ENCODE assay signal across 35 cellular contexts in the genomic region with DNA sequence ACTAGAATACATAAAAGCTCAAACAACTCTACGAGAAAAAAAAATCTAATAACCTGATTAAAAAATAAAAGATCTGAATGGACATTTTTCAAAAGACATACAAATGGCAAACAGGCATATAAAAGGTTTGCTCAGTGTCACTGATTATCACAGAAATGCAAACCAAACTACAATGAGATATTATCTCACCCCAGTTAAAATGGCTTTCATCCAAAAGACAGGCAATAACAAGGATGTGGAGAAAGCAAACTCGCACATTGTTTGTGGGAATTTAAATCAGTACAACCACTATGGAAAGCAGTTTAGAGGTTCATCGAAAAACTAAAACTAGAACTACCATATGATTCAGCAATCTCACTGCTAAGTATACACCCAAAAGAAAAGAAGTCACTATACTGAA. TPM values are rescaled to one million over a fixed set of nuclear protein-coding genes. Genes with fewer than 3 reads are reported as not detected.
"Had no signal": no experiment of that assay in that cellular context is flagged by ENCODE, and none has a peak within 500 bp of the region (broad histone marks: within the 10 kb centered on the region; RNA-seq: fewer than 3 reads in every experiment).

No MANE protein-coding gene starts in this region.

- H3K9me3 Mint-ChIP-seq: activated CD4-positive, alpha-beta memory T cell treated with anti-CD3 and anti-CD28 coated beads, Interleukin-2, amount 10 ng/mL, durations not matched to agents 7 days and 5 days; activated CD4-positive, alpha-beta T cell treated with anti-CD3 and anti-CD28 coated beads, Interleukin-2, amount 10 ng/mL, durations not matched to agents 7 days and 5 days; activated naive CD4-positive, alpha-beta T cell treated with anti-CD3 and anti-CD28 coated beads, Interleukin-2, amount 50 U/mL, for 24 hours; activated naive CD8-positive, alpha-beta T cell treated with anti-CD3 and anti-CD28 coated beads, Interleukin-2, amount 50 U/mL, for 24 hours; activated T-cell treated with anti-CD3 and anti-CD28 coated beads, Interleukin-2, amount 50 U/mL, for 4 hours; activated T-helper 17 cell treated with anti-CD3 and anti-CD28 coated beads, Interleukin-2, amount 50 U/mL, for 72 hours; central memory CD8-positive, alpha-beta T cell; dendritic cell treated with granulocyte-macrophage colony-stimulating factor and Interleukin-4, amounts not matched to agents 40 ng/mL and 50 ng/mL, for 4 days; endodermal cell; naive B cell; stimulated activated memory B cell treated with anti-CD40 and anti-IgM and Interleukin-4, amounts not matched to agents 10 μg/mL and 1 μg/mL and 100 μg/mL, for 72 hours; stimulated activated naive CD8-positive, alpha-beta T cell treated with anti-CD3 and anti-CD28 coated beads, Interleukin-15, amount 100 ng/mL, for 72 hours; WTC11 had no signal

- H3K4me3 Mint-ChIP-seq: activated CD4-positive, alpha-beta memory T cell treated with anti-CD3 and anti-CD28 coated beads, Interleukin-2, amount 10 ng/mL, durations not matched to agents 7 days and 5 days; activated CD4-positive, alpha-beta T cell treated with anti-CD3 and anti-CD28 coated beads, Interleukin-2, amount 10 ng/mL, durations not matched to agents 7 days and 5 days; activated naive CD4-positive, alpha-beta T cell treated with anti-CD3 and anti-CD28 coated beads, Interleukin-2, amount 50 U/mL, for 24 hours; activated naive CD8-positive, alpha-beta T cell treated with anti-CD3 and anti-CD28 coated beads, Interleukin-2, amount 50 U/mL, for 24 hours; activated T-cell treated with anti-CD3 and anti-CD28 coated beads, Interleukin-2, amount 50 U/mL, for 4 hours; activated T-helper 17 cell treated with anti-CD3 and anti-CD28 coated beads, Interleukin-2, amount 50 U/mL, for 72 hours; central memory CD8-positive, alpha-beta T cell; dendritic cell treated with granulocyte-macrophage colony-stimulating factor and Interleukin-4, amounts not matched to agents 40 ng/mL and 50 ng/mL, for 4 days; endodermal cell; mesothelial cell of epicardium; naive B cell; stimulated activated memory B cell treated with anti-CD40 and anti-IgM and Interleukin-4, amounts not matched to agents 10 μg/mL and 1 μg/mL and 100 μg/mL, for 72 hours; stimulated activated naive CD8-positive, alpha-beta T cell treated with anti-CD3 and anti-CD28 coated beads, Interleukin-15, amount 100 ng/mL, for 72 hours; WTC11 had no signal

- H3K4me1 Mint-ChIP-seq: activated CD4-positive, alpha-beta memory T cell treated with anti-CD3 and anti-CD28 coated beads, Interleukin-2, amount 10 ng/mL, durations not matched to agents 7 days and 5 days; activated CD4-positive, alpha-beta T cell treated with anti-CD3 and anti-CD28 coated beads, Interleukin-2, amount 10 ng/mL, durations not matched to agents 7 days and 5 days; activated naive CD4-positive, alpha-beta T cell treated with anti-CD3 and anti-CD28 coated beads, Interleukin-2, amount 50 U/mL, for 24 hours; activated naive CD8-positive, alpha-beta T cell treated with anti-CD3 and anti-CD28 coated beads, Interleukin-2, amount 50 U/mL, for 24 hours; activated T-helper 17 cell treated with anti-CD3 and anti-CD28 coated beads, Interleukin-2, amount 50 U/mL, for 72 hours; central memory CD8-positive, alpha-beta T cell; naive B cell; stimulated activated memory B cell treated with anti-CD40 and anti-IgM and Interleukin-4, amounts not matched to agents 10 μg/mL and 1 μg/mL and 100 μg/mL, for 72 hours; stimulated activated naive CD8-positive, alpha-beta T cell treated with anti-CD3 and anti-CD28 coated beads, Interleukin-15, amount 100 ng/mL, for 72 hours had no signal

- FAIRE-seq: bronchial epithelial cell, pancreas had no signal

- DNase-seq: activated CD4-positive, alpha-beta memory T cell treated with anti-CD3 and anti-CD28 coated beads, Interleukin-2, amount 10 ng/mL, durations not matched to agents 7 days and 5 days; activated CD4-positive, alpha-beta T cell treated with anti-CD3 and anti-CD28 coated beads for 1 hour; activated CD4-positive, alpha-beta T cell treated with anti-CD3 and anti-CD28 coated beads, Interleukin-2, amount 10 ng/mL, durations not matched to agents 7 days and 5 days; activated CD8-positive, alpha-beta memory T cell treated with anti-CD3 and anti-CD28 coated beads, Interleukin-2, amount 50 U/mL, for 48 hours; activated naive CD8-positive, alpha-beta T cell treated with anti-CD3 and anti-CD28 coated beads, Interleukin-2, amount 50 U/mL, for 24 hours; activated T-cell treated with anti-CD3 and anti-CD28 coated beads, Interleukin-2, amount 50 U/mL, for 4 hours; endodermal cell; foreskin keratinocyte; heart right ventricle; naive B cell; nucleus accumbens; pancreas; stimulated activated CD4-positive, alpha-beta T cell treated with anti-CD3 and anti-CD28 coated beads, Interleukin-1b, Interleukin-23, amount 100 ng/mL, for 48 hours; stimulated activated CD4-positive, alpha-beta T cell treated with anti-CD3 and anti-CD28 coated beads, Interleukin-4, amount 100 ng/mL, for 4 hours; stimulated activated CD8-positive, alpha-beta memory T cell treated with anti-CD3 and anti-CD28 coated beads, Interleukin-4, amount 100 ng/mL, for 48 hours; stimulated activated naive CD8-positive, alpha-beta T cell treated with anti-CD3 and anti-CD28 coated beads, Interleukin-15, amount 100 ng/mL, for 72 hours; substantia nigra; T1000; thyroid gland; upper lobe of left lung had no signal

- H3K4me1 ChIP-seq: esophagus muscularis mucosa, foreskin keratinocyte, heart right ventricle, pancreas, vagina had no signal

- H3K27ac ChIP-seq: esophagus muscularis mucosa, foreskin keratinocyte, heart right ventricle, pancreas, right atrium auricular region, thyroid gland, upper lobe of left lung, vagina had no signal

- H3K27me3 Mint-ChIP-seq: activated naive CD4-positive, alpha-beta T cell treated with anti-CD3 and anti-CD28 coated beads, Interleukin-2, amount 50 U/mL, for 24 hours; dendritic cell treated with granulocyte-macrophage colony-stimulating factor and Interleukin-4, amounts not matched to agents 40 ng/mL and 50 ng/mL, for 4 days; naive B cell; stimulated activated naive CD8-positive, alpha-beta T cell treated with anti-CD3 and anti-CD28 coated beads, Interleukin-15, amount 100 ng/mL, for 72 hours had no signal

- H3K27me3 ChIP-seq: esophagus muscularis mucosa, foreskin keratinocyte, pancreas, right atrium auricular region, thyroid gland, upper lobe of left lung, vagina had no signal

- H3K36me3 ChIP-seq: esophagus muscularis mucosa, heart right ventricle, pancreas, right atrium auricular region, thyroid gland, upper lobe of left lung, vagina had no signal

- H3K4me2 ChIP-seq: smooth muscle cell had no signal

- H3K4me3 ChIP-seq: esophagus muscularis mucosa, heart right ventricle, pancreas, right atrium auricular region, smooth muscle cell, thyroid gland, upper lobe of left lung, vagina had no signal

- H3K36me3 Mint-ChIP-seq: activated naive CD4-positive, alpha-beta T cell treated with anti-CD3 and anti-CD28 coated beads, Interleukin-2, amount 50 U/mL, for 24 hours; mesothelial cell of epicardium; naive B cell; stimulated activated memory B cell treated with anti-CD40 and anti-IgM and Interleukin-4, amounts not matched to agents 10 μg/mL and 1 μg/mL and 100 μg/mL, for 72 hours had no signal

- H3K9me3 ChIP-seq: esophagus muscularis mucosa, pancreas, right atrium auricular region, thyroid gland, upper lobe of left lung, vagina had no signal

- H3K27ac Mint-ChIP-seq: activated CD4-positive, alpha-beta memory T cell treated with anti-CD3 and anti-CD28 coated beads, Interleukin-2, amount 10 ng/mL, durations not matched to agents 7 days and 5 days; activated CD4-positive, alpha-beta T cell treated with anti-CD3 and anti-CD28 coated beads, Interleukin-2, amount 10 ng/mL, durations not matched to agents 7 days and 5 days; activated naive CD4-positive, alpha-beta T cell treated with anti-CD3 and anti-CD28 coated beads, Interleukin-2, amount 50 U/mL, for 24 hours; activated naive CD8-positive, alpha-beta T cell treated with anti-CD3 and anti-CD28 coated beads, Interleukin-2, amount 50 U/mL, for 24 hours; activated T-helper 17 cell treated with anti-CD3 and anti-CD28 coated beads, Interleukin-2, amount 50 U/mL, for 72 hours; dendritic cell treated with granulocyte-macrophage colony-stimulating factor and Interleukin-4, amounts not matched to agents 40 ng/mL and 50 ng/mL, for 4 days; endodermal cell; mesothelial cell of epicardium; naive B cell; stimulated activated memory B cell treated with anti-CD40 and anti-IgM and Interleukin-4, amounts not matched to agents 10 μg/mL and 1 μg/mL and 100 μg/mL, for 72 hours; stimulated activated naive CD8-positive, alpha-beta T cell treated with anti-CD3 and anti-CD28 coated beads, Interleukin-15, amount 100 ng/mL, for 72 hours; WTC11 had no signal

- ATAC-seq: activated naive CD8-positive, alpha-beta T cell treated with anti-CD3 and anti-CD28 coated beads, Interleukin-2, amount 50 U/mL, for 24 hours; activated T-cell treated with anti-CD3 and anti-CD28 coated beads, Interleukin-2, amount 50 U/mL, for 4 hours; activated T-helper 17 cell treated with anti-CD3 and anti-CD28 coated beads, Interleukin-2, amount 50 U/mL, for 72 hours; foreskin keratinocyte; heart right ventricle; pancreas; stimulated activated memory B cell treated with anti-CD40 and anti-IgM and Interleukin-4, amounts not matched to agents 10 μg/mL and 1 μg/mL and 100 μg/mL, for 72 hours; stimulated activated naive CD8-positive, alpha-beta T cell treated with anti-CD3 and anti-CD28 coated beads, Interleukin-15, amount 100 ng/mL, for 72 hours; WTC11 had no signal

RNA-seq across cellular contexts. Expression of a gene that starts 20.8 kb away (rescaled TPM):
- total RNA-seq: activated CD4-positive, alpha-beta T cell treated with anti-CD3 and anti-CD28 coated beads, Interleukin-2, amount 10 ng/mL, durations not matched to agents 7 days and 5 days; activated T-cell treated with anti-CD3 and anti-CD28 coated beads, Interleukin-2, amount 50 U/mL, for 4 hours; bronchial epithelial cell; esophagus muscularis mucosa; glomerular endothelial cell; heart right ventricle; pulmonary artery endothelial cell; smooth muscle cell; thyroid gland; upper lobe of left lung; vagina had no signal
- polyA plus RNA-seq: heart right ventricle, neural cell had no signal

RNA-seq across cellular contexts. Expression of a gene that starts 54.7 kb away (rescaled TPM):
- total RNA-seq: activated CD4-positive, alpha-beta memory T cell treated with anti-CD3 and anti-CD28 coated beads, Interleukin-2, amount 10 ng/mL, durations not matched to agents 7 days and 5 days; activated CD4-positive, alpha-beta T cell treated with anti-CD3 and anti-CD28 coated beads, Interleukin-2, amount 10 ng/mL, durations not matched to agents 7 days and 5 days; activated T-cell treated with anti-CD3 and anti-CD28 coated beads, Interleukin-2, amount 50 U/mL, for 4 hours; activated T-helper 17 cell treated with anti-CD3 and anti-CD28 coated beads, Interleukin-2, amount 50 U/mL, for 72 hours; bronchial epithelial cell; esophagus muscularis mucosa; foreskin keratinocyte; glomerular endothelial cell; heart right ventricle; mesothelial cell of epicardium; pancreas; pulmonary artery endothelial cell; right atrium auricular region; smooth muscle cell; thyroid gland; upper lobe of left lung; vagina had no signal
- polyA plus RNA-seq: foreskin keratinocyte, heart right ventricle, neural cell, pancreas, smooth muscle cell had no signal
